ENCODE assay signal across 31 cellular contexts in the genomic region with DNA sequence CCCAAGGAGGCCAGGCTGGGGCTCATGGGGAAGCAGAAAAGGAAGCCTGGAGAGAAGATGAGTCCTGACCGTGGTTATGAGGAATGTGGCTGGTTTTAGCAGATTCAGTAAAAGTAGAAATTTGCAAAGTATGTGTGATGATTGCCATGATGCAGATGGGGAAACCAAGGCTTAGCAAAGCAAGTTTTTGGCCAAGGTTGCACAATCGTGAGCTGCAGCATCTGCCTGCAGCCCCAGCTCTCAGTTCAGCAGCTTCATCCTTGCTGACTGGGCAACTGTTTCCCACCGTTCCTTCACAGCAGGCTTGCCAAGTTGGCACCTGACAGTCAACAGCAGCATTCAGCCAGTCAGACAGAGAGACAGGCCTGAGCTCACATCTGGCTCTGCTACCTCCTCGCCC.
"Had no signal": no experiment of that assay in that cellular context is flagged by ENCODE, and none has a peak within 500 bp of the region (broad histone marks: within the 10 kb centered on the region; RNA-seq: fewer than 3 reads in every experiment).

No MANE protein-coding gene starts in this region.

- DNase-seq: activated CD4-positive, alpha-beta memory T cell treated with anti-CD3 and anti-CD28 coated beads, Interleukin-2, amount 10 ng/mL, durations not matched to agents 7 days and 5 days; activated CD4-positive, alpha-beta T cell treated with anti-CD3 and anti-CD28 coated beads for 36 hours; activated CD4-positive, alpha-beta T cell treated with anti-CD3 and anti-CD28 coated beads, Interleukin-2, amount 10 ng/mL, durations not matched to agents 24 days and 14 days; activated CD4-positive, CD25-positive, alpha-beta regulatory T cell; activated CD4-positive, CD25-positive, alpha-beta regulatory T cell treated with anti-CD3 and anti-CD28 coated beads, Interleukin-2, amount 50 U/mL, for 72 hours; activated CD8-positive, alpha-beta memory T cell treated with anti-CD3 and anti-CD28 coated beads, Interleukin-2, amount 50 U/mL, for 48 hours; activated effector memory CD4-positive, alpha-beta T cell treated with Interleukin-2 at 50 U/mL for 16 hours; activated gamma-delta T cell treated with Interleukin-2 at 50 U/mL for 16 hours; activated naive CD4-positive, alpha-beta T cell treated with anti-CD3 and anti-CD28 coated beads, Interleukin-2, amount 50 U/mL, for 16 hours; activated naive CD4-positive, alpha-beta T cell treated with Interleukin-2 at 50 U/mL for 16 hours; activated T-cell treated with anti-CD3 and anti-CD28 coated beads for 4 hours; activated T-cell treated with anti-CD3 and anti-CD28 coated beads, Interleukin-2, amount 50 U/mL, for 4 hours; adrenal gland; central memory CD4-positive, alpha-beta T cell; cerebellar nuclear complex; colonic mucosa; effector CD8-positive, alpha-beta T cell; esophagus squamous epithelium; foreskin fibroblast; head of caudate nucleus; T-helper 2 cell had no signal

- H3K4me1 Mint-ChIP-seq: activated CD4-positive, alpha-beta memory T cell treated with anti-CD3 and anti-CD28 coated beads, Interleukin-2, amount 10 ng/mL, durations not matched to agents 7 days and 5 days; activated CD4-positive, alpha-beta T cell treated with anti-CD3 and anti-CD28 coated beads for 36 hours; activated CD4-positive, alpha-beta T cell treated with anti-CD3 and anti-CD28 coated beads, Interleukin-2, amount 10 ng/mL, durations not matched to agents 24 days and 14 days; activated T-helper 17 cell treated with anti-CD3 and anti-CD28 coated beads, Interleukin-2, amount 50 U/mL, for 72 hours; brain had no signal

- H3K27ac ChIP-seq: adrenal gland, ascending aorta, breast epithelium, cardiac muscle cell, colonic mucosa, epithelial cell of prostate, esophagus squamous epithelium had no signal

- H3K9me3 Mint-ChIP-seq: activated CD4-positive, alpha-beta T cell treated with anti-CD3 and anti-CD28 coated beads, Interleukin-2, amount 10 ng/mL, durations not matched to agents 24 days and 14 days; activated T-helper 17 cell treated with anti-CD3 and anti-CD28 coated beads, Interleukin-2, amount 50 U/mL, for 72 hours had no signal

- H3K27ac Mint-ChIP-seq: activated CD4-positive, alpha-beta memory T cell treated with anti-CD3 and anti-CD28 coated beads, Interleukin-2, amount 10 ng/mL, durations not matched to agents 7 days and 5 days; activated CD4-positive, alpha-beta T cell treated with anti-CD3 and anti-CD28 coated beads for 36 hours; activated CD4-positive, alpha-beta T cell treated with anti-CD3 and anti-CD28 coated beads, Interleukin-2, amount 10 ng/mL, durations not matched to agents 24 days and 14 days; activated naive CD8-positive, alpha-beta T cell; activated T-helper 17 cell treated with anti-CD3 and anti-CD28 coated beads, Interleukin-2, amount 50 U/mL, for 72 hours; brain had no signal

- ATAC-seq: activated CD4-positive, alpha-beta T cell treated with anti-CD3 and anti-CD28 coated beads for 36 hours; activated T-cell treated with anti-CD3 and anti-CD28 coated beads, Interleukin-2, amount 50 U/mL, for 4 hours; activated T-helper 17 cell treated with anti-CD3 and anti-CD28 coated beads, Interleukin-2, amount 50 U/mL, for 72 hours had no signal

- H3K4me3 ChIP-seq: adrenal gland, ascending aorta, breast epithelium, cardiac muscle cell, colonic mucosa, esophagus squamous epithelium had no signal

- FAIRE-seq: endometrium, endothelial cell of umbilical vein, frontal cortex had no signal

- H3K4me3 Mint-ChIP-seq: activated CD4-positive, alpha-beta memory T cell treated with anti-CD3 and anti-CD28 coated beads, Interleukin-2, amount 10 ng/mL, durations not matched to agents 7 days and 5 days; activated CD4-positive, alpha-beta T cell treated with anti-CD3 and anti-CD28 coated beads for 36 hours; activated CD4-positive, alpha-beta T cell treated with anti-CD3 and anti-CD28 coated beads, Interleukin-2, amount 10 ng/mL, durations not matched to agents 24 days and 14 days; activated naive CD8-positive, alpha-beta T cell; activated T-cell treated with anti-CD3 and anti-CD28 coated beads, Interleukin-2, amount 50 U/mL, for 4 hours; activated T-helper 17 cell treated with anti-CD3 and anti-CD28 coated beads, Interleukin-2, amount 50 U/mL, for 72 hours; brain had no signal

- H3K27me3 Mint-ChIP-seq: activated CD4-positive, alpha-beta memory T cell treated with anti-CD3 and anti-CD28 coated beads, Interleukin-2, amount 10 ng/mL, durations not matched to agents 7 days and 5 days; activated CD4-positive, alpha-beta T cell treated with anti-CD3 and anti-CD28 coated beads, Interleukin-2, amount 10 ng/mL, durations not matched to agents 24 days and 14 days; activated T-helper 17 cell treated with anti-CD3 and anti-CD28 coated beads, Interleukin-2, amount 50 U/mL, for 72 hours had no signal

- H3K36me3 Mint-ChIP-seq: activated naive CD8-positive, alpha-beta T cell; brain had no signal

- H3K36me3 ChIP-seq: adrenal gland, ascending aorta, breast epithelium, cardiac muscle cell, colonic mucosa, esophagus squamous epithelium had no signal

- H3K4me1 ChIP-seq: adrenal gland, ascending aorta, breast epithelium, colonic mucosa, esophagus squamous epithelium had no signal

- H3K27me3 ChIP-seq: adrenal gland, ascending aorta, breast epithelium, cardiac muscle cell, colonic mucosa had no signal

- H3K9me3 ChIP-seq: adrenal gland, ascending aorta, breast epithelium, colonic mucosa, esophagus squamous epithelium had no signal
